ENCODE assay signal across 18 cellular contexts in genomic region chr18:28854964-28855363, GRCh38.
A peak's percentile ranks its signal among the peaks of the same experiment; 100 is the strongest.
DNase-seq lines count a peak whose midpoint lies in the region; ATAC-seq and TF ChIP-seq lines count a peak whose summit lies in the region.
"Had no signal": no experiment of that assay in that cellular context is flagged by ENCODE, and none has a peak within 500 bp of the region (broad histone marks: within the 10 kb centered on the region; RNA-seq: fewer than 3 reads in every experiment).

No MANE protein-coding gene starts in this region.

- no CpG with 5 or more reads among the region's 1 CpG for WGBS in mesendoderm (ENCODE audit: extremely low coverage, insufficient coverage, low lambda C conversion rate)
- no CpG with 5 or more reads among the region's 1 CpG for WGBS in neuronal stem cell (ENCODE audit: extremely low coverage in 2 of 2, insufficient read length in 2 of 2, insufficient replicate concordance in 1 of 2), 2 donors

- H2BK120ac ChIP-seq in mesendoderm (ENCODE audit: low read depth, low read length) = no peak overlapping the region
- no peak overlapping the region for H2BK120ac ChIP-seq in neuronal stem cell (ENCODE audit: low read depth, low read length)

- no peak overlapping the region for H3K4me2 ChIP-seq in mesendoderm (ENCODE audit: low read length)
- H3K4me2 ChIP-seq in neuronal stem cell (ENCODE audit: insufficient read depth, low read length, poor library complexity, severe bottlenecking) = no peak overlapping the region

- H3K4me1 ChIP-seq in mesendoderm (ENCODE audit: control insufficient read depth, low read depth, low read length) (no peaks in the 10 kb centered on the region), neuronal stem cell (ENCODE audit: control insufficient read depth in 2 of 2, insufficient read depth in 1 of 2, low read depth in 1 of 2, low read length in 2 of 2) (peaks cover 0 to 8% of the 10 kb centered on the region in 2 donors)
- H3K4me1 ChIP-seq: esophagus muscularis mucosa had no signal

- no peak overlapping the region for H2BK15ac ChIP-seq in mesendoderm (replicated peaks; ENCODE audit: low read depth)
- no peak overlapping the region for H2BK15ac ChIP-seq in neuronal stem cell (ENCODE audit: low read length)

- no peak overlapping the region for H3K9ac ChIP-seq in mesendoderm (ENCODE audit: low read length)
- no peak overlapping the region for H3K9ac ChIP-seq in neuronal stem cell (ENCODE audit: low read depth, low read length, poor library complexity)

- H3K9me3 Mint-ChIP-seq in activated T-helper 17 cell treated with anti-CD3 and anti-CD28 coated beads, Interleukin-2, amount 50 U/mL, for 72 hours = peaks cover 16% of the 10 kb centered on the region

- no peak for ATAC-seq in activated T-helper 17 cell treated with anti-CD3 and anti-CD28 coated beads, Interleukin-2, amount 50 U/mL, for 72 hours (replicated peaks)
- no peak for ATAC-seq in HG03571 (IDR thresholded peaks at IDR 0.05; ENCODE audit: unreplicated experiment)
- ATAC-seq: activated CD4-positive, alpha-beta T cell treated with anti-CD3 and anti-CD28 coated beads for 36 hours; T-helper 17 cell had no signal

- H2BK5ac ChIP-seq in mesendoderm (ENCODE audit: low read length) (no peak overlapping the region), neuronal stem cell (ENCODE audit: low read length) (no peak overlapping the region)

- H4K5ac ChIP-seq in mesendoderm (ENCODE audit: low read length) = no peak overlapping the region

- no peak overlapping the region for H2BK12ac ChIP-seq in neuronal stem cell (ENCODE audit: low read length)

- H3K4me1 Mint-ChIP-seq in activated T-helper 17 cell treated with anti-CD3 and anti-CD28 coated beads, Interleukin-2, amount 50 U/mL, for 72 hours = no peaks in the 10 kb centered on the region
- H3K4me1 Mint-ChIP-seq: activated CD4-positive, alpha-beta T cell treated with anti-CD3 and anti-CD28 coated beads for 36 hours; activated naive CD8-positive, alpha-beta T cell treated with anti-CD3 and anti-CD28 coated beads, Interleukin-2, amount 10 ng/mL, durations not matched to agents 7 days and 5 days; T-helper 17 cell had no signal

- H3K23ac ChIP-seq in mesendoderm (ENCODE audit: low read length) = no peak overlapping the region
- no peak overlapping the region for H3K23ac ChIP-seq in neuronal stem cell (ENCODE audit: low read depth, low read length, poor library complexity)

- H3K36me3 ChIP-seq in mesendoderm (ENCODE audit: control insufficient read depth, insufficient read depth, low read length) (no peaks in the 10 kb centered on the region), neuronal stem cell (replicated peaks in 1 of 2; ENCODE audit: control insufficient read depth in 2 of 2, insufficient read depth in 2 of 2, low read length in 2 of 2) (no peaks in the 10 kb centered on the region)
- H3K36me3 ChIP-seq: esophagus muscularis mucosa had no signal

- H2AK5ac ChIP-seq in mesendoderm (ENCODE audit: low read length) (no peak overlapping the region), neuronal stem cell (ENCODE audit: low read depth, low read length) (no peak overlapping the region)

- H3K27me3 ChIP-seq in mesendoderm (ENCODE audit: insufficient read depth, low read length, poor library complexity) (no peaks in the 10 kb centered on the region), neuronal stem cell (ENCODE audit: control insufficient read depth in 3 of 3, insufficient read depth in 3 of 3, low read depth in 1 of 3, low read length in 3 of 3) (no peaks in the 10 kb centered on the region)
- H3K27me3 ChIP-seq: esophagus muscularis mucosa had no signal

- H3K56ac ChIP-seq in mesendoderm (ENCODE audit: low read length) = no peak overlapping the region

- H3K4me3 Mint-ChIP-seq in activated T-helper 17 cell treated with anti-CD3 and anti-CD28 coated beads, Interleukin-2, amount 50 U/mL, for 72 hours = no peak overlapping the region
- H3K4me3 Mint-ChIP-seq: activated CD4-positive, alpha-beta T cell treated with anti-CD3 and anti-CD28 coated beads for 36 hours; activated naive CD8-positive, alpha-beta T cell treated with anti-CD3 and anti-CD28 coated beads, Interleukin-2, amount 10 ng/mL, durations not matched to agents 7 days and 5 days; mesothelial cell of epicardium; T-helper 17 cell had no signal

- no peak overlapping the region for H3K4me3 ChIP-seq in LNCaP clone FGC (ENCODE audit: low read depth, low read length)
- H3K4me3 ChIP-seq in fibroblast of mammary gland (ENCODE audit: control insufficient read depth, low read depth, low read length) = no peak overlapping the region
- H3K4me3 ChIP-seq in mesendoderm (ENCODE audit: low read length) = no peak overlapping the region
- no peak overlapping the region for H3K4me3 ChIP-seq in neuronal stem cell (ENCODE audit: low read length in 2 of 2)
- H3K4me3 ChIP-seq: coronary artery, esophagus muscularis mucosa had no signal

- H4K8ac ChIP-seq in mesendoderm (ENCODE audit: low read depth, low read length) = no peak overlapping the region
- H4K8ac ChIP-seq in neuronal stem cell (ENCODE audit: low read depth, low read length) = no peak overlapping the region

- TF ChIP-seq CTCF in LNCaP clone FGC (IDR thresholded peaks at IDR 0.05; ENCODE audit: control insufficient read depth, extremely low read depth, insufficient read depth) (no peak), fibroblast of mammary gland (conservative IDR thresholded peaks at IDR 0.05; ENCODE audit: control insufficient read depth, insufficient read depth, low read depth, low read length) (no peak)

- H3K27me3 Mint-ChIP-seq in activated T-helper 17 cell treated with anti-CD3 and anti-CD28 coated beads, Interleukin-2, amount 50 U/mL, for 72 hours = no peaks in the 10 kb centered on the region
- H3K27me3 Mint-ChIP-seq: activated CD4-positive, alpha-beta T cell treated with anti-CD3 and anti-CD28 coated beads for 36 hours; activated naive CD8-positive, alpha-beta T cell treated with anti-CD3 and anti-CD28 coated beads, Interleukin-2, amount 10 ng/mL, durations not matched to agents 7 days and 5 days; T-helper 17 cell had no signal

- H3K27ac Mint-ChIP-seq in activated T-helper 17 cell treated with anti-CD3 and anti-CD28 coated beads, Interleukin-2, amount 50 U/mL, for 72 hours = no peak overlapping the region
- H3K27ac Mint-ChIP-seq: activated CD4-positive, alpha-beta T cell treated with anti-CD3 and anti-CD28 coated beads for 36 hours; activated naive CD8-positive, alpha-beta T cell treated with anti-CD3 and anti-CD28 coated beads, Interleukin-2, amount 10 ng/mL, durations not matched to agents 7 days and 5 days; mesothelial cell of epicardium; T-helper 17 cell had no signal

- H3K79me2 ChIP-seq in mesendoderm (ENCODE audit: control insufficient read depth, insufficient read depth, low read length) = no peaks in the 10 kb centered on the region

- H3K79me1 ChIP-seq in mesendoderm (ENCODE audit: low read length) (no peaks in the 10 kb centered on the region), neuronal stem cell (ENCODE audit: low read depth, low read length) (no peaks in the 10 kb centered on the region)

- no peak overlapping the region for H2AFZ ChIP-seq in neuronal stem cell (ENCODE audit: low read length)

- no peak overlapping the region for H3K4ac ChIP-seq in mesendoderm (ENCODE audit: low read depth, low read length)
- no peak overlapping the region for H3K4ac ChIP-seq in neuronal stem cell (ENCODE audit: low read length)

- no peaks in the 10 kb centered on the region for H3K9me3 ChIP-seq in neuronal stem cell (replicated peaks in 1 of 2; ENCODE audit: control insufficient read depth in 2 of 2, insufficient read depth in 1 of 2, low read depth in 1 of 2, low read length in 2 of 2)
- H3K9me3 ChIP-seq: esophagus muscularis mucosa had no signal

- no peak overlapping the region for H3K14ac ChIP-seq in neuronal stem cell (ENCODE audit: low read length)

- no peaks in the 10 kb centered on the region for H3K36me3 Mint-ChIP-seq in activated T-helper 17 cell treated with anti-CD3 and anti-CD28 coated beads, Interleukin-2, amount 50 U/mL, for 72 hours (ENCODE audit: low read depth)
- H3K36me3 Mint-ChIP-seq: activated naive CD8-positive, alpha-beta T cell treated with anti-CD3 and anti-CD28 coated beads, Interleukin-2, amount 10 ng/mL, durations not matched to agents 7 days and 5 days; mesothelial cell of epicardium had no signal

- H4K91ac ChIP-seq in neuronal stem cell (ENCODE audit: low read depth, low read length, poor library complexity) = no peak overlapping the region

- H3K18ac ChIP-seq in mesendoderm (ENCODE audit: low read length) = no peak overlapping the region
- no peak overlapping the region for H3K18ac ChIP-seq in neuronal stem cell (ENCODE audit: low read length)

- H3K27ac ChIP-seq in mesendoderm (ENCODE audit: low read depth, low read length) (no peak overlapping the region), neuronal stem cell (replicated peaks; ENCODE audit: low read length) (no peak overlapping the region)
- H3K27ac ChIP-seq: coronary artery, esophagus muscularis mucosa had no signal

- DNase-seq in AG20443 (ENCODE audit: low spot score) = peak; percentile 11
- DNase-seq in LNCaP clone FGC (ENCODE audit: low read depth) = peak; percentile 4
- DNase-seq in fibroblast of mammary gland (ENCODE audit: low read depth) = peak; percentile 27
- peak; percentile 12 for DNase-seq in mesendoderm
- no peak for DNase-seq in foreskin melanocyte
- no peak for DNase-seq in neuronal stem cell (ENCODE audit: low spot score)
- DNase-seq: activated CD4-positive, alpha-beta T cell treated with anti-CD3 and anti-CD28 coated beads for 36 hours; activated naive CD8-positive, alpha-beta T cell treated with anti-CD3 and anti-CD28 coated beads, Interleukin-2, amount 10 ng/mL, durations not matched to agents 7 days and 5 days; activated T-cell treated with anti-CD3 and anti-CD28 coated beads for 4 hours; DMS153; NCI-H187 treated with DMSO at 0.1 percent for 48 hours; NCI-H69; T-helper 17 cell had no signal

Comparison
In these comparisons a context has a peak if more than half of its experiments do, and no peak if none do; other contexts are left out.
1. DNase-seq: peak in AG20443 (single experiment), LNCaP clone FGC (single experiment), fibroblast of mammary gland (single experiment) and mesendoderm (single experiment); none in foreskin melanocyte (single experiment) and neuronal stem cell (single experiment).